Comparison of ENCODE assay signal across 1 cellular context in the genomic region with DNA sequence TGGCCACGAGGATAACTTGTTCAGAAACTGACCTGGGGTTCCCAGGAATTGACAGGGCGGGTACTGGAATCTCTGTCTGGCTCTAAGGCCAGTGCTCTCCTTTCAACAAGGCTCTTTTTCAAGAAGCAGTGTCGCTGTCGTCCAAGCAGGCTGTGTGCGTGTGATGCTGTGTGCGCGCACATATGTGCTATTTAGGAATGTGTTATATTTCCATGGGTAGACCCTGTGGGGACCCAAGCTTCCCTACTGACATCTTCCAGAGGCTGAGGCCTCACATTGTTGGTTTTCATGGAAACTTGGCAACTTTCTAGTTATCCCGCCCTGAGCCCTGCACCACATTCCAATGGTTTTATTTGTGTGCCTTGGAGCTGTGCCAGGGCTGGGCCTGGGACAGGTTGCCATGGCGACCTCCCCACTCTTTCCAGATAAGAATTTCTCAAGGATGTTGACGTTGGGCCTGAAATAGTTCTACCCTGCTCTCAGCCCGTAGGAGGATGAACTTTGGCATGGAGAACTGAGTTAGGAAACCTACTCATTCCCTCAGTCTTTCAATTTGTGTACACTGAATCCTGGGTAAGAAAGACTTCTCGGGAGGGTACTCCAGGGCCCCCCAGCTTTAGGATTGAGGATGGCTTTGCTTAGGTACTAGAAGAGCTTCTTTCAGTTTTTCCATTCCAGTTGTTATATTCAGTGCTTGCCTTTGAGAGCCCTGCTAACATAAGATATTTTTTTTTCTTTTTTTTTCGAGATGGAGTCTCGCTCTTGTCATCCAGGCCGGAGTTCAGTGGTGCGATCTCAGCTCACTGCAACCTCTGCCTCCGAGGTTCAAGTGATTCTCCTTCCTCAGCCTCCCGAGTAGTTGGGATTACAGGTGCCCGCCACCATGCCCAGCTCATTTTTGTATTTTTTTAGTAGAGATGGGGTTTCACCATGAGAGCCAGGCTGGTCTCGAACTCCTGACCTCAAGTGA.
A peak's percentile ranks its signal among the peaks of the same experiment; 100 is the strongest.
TF ChIP-seq lines count a peak whose summit lies in the region.

No MANE protein-coding gene starts in this region.

TF ChIP-seq in HepG2, 621 proteins besides CTCF, POLR2A, EP300 and RAD21 (continued from another document and continues in another):
- TF ChIP-seq, protein P1, sequence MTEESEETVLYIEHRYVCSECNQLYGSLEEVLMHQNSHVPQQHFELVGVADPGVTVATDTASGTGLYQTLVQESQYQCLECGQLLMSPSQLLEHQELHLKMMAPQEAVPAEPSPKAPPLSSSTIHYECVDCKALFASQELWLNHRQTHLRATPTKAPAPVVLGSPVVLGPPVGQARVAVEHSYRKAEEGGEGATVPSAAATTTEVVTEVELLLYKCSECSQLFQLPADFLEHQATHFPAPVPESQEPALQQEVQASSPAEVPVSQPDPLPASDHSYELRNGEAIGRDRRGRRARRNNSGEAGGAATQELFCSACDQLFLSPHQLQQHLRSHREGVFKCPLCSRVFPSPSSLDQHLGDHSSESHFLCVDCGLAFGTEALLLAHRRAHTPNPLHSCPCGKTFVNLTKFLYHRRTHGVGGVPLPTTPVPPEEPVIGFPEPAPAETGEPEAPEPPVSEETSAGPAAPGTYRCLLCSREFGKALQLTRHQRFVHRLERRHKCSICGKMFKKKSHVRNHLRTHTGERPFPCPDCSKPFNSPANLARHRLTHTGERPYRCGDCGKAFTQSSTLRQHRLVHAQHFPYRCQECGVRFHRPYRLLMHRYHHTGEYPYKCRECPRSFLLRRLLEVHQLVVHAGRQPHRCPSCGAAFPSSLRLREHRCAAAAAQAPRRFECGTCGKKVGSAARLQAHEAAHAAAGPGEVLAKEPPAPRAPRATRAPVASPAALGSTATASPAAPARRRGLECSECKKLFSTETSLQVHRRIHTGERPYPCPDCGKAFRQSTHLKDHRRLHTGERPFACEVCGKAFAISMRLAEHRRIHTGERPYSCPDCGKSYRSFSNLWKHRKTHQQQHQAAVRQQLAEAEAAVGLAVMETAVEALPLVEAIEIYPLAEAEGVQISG (CRISPR knock-in tag; IDR thresholded peaks at IDR 0.05): peak; percentile 49; the same call in 1 of the 2 replicates
- TF ChIP-seq FOXK2 (IDR thresholded peaks at IDR 0.05) (peak; percentile 42; the same call in 1 of the 2 replicates), SKI (IDR thresholded peaks at IDR 0.05; ENCODE audit: partially characterized antibody) (peak; percentile 41), CREM (IDR thresholded peaks at IDR 0.05) (peak; percentile 72; the same call in 1 of the 2 replicates), CREM (CRISPR knock-in tag; IDR thresholded peaks at IDR 0.05) (no peak), ZNF484 (CRISPR knock-in tag; IDR thresholded peaks at IDR 0.05; ENCODE audit: borderline replicate concordance, low read depth) (no peak), ZNF205 (CRISPR knock-in tag; IDR thresholded peaks at IDR 0.05) (0 out of 2 replicates have a peak, but pooled peaks have one; percentile 59), ZEB1 (IDR thresholded peaks at IDR 0.05; ENCODE audit: insufficient replicate concordance, low read depth) (peak; percentile 84), ZNF446 (CRISPR knock-in tag; IDR thresholded peaks at IDR 0.05) (no peak), TARDBP (CRISPR knock-in tag; IDR thresholded peaks at IDR 0.05) (peak; percentile 73), ZNF83 (CRISPR knock-in tag; IDR thresholded peaks at IDR 0.05; ENCODE audit: borderline replicate concordance) (no peak), ZNF3 (CRISPR knock-in tag; IDR thresholded peaks at IDR 0.05) (no peak), IRF2 (CRISPR knock-in tag; IDR thresholded peaks at IDR 0.05) (peak; percentile 67; the same call in 1 of the 2 replicates), TEAD3 (CRISPR knock-in tag; optimal IDR thresholded peaks at IDR 0.05; ENCODE audit: borderline replicate concordance) (peak; percentile 97), SUZ12 (IDR thresholded peaks at IDR 0.05; ENCODE audit: low read depth, low read length) (no peak), DR1 (CRISPR knock-in tag; IDR thresholded peaks at IDR 0.05) (no peak), HMG20B (CRISPR knock-in tag; conservative IDR thresholded peaks at IDR 0.05) (peak; percentile 62; the same call in 1 of the 2 replicates), GPN1 (CRISPR knock-in tag; IDR thresholded peaks at IDR 0.05; ENCODE audit: borderline replicate concordance) (no peak), RCOR2 (CRISPR knock-in tag; IDR thresholded peaks at IDR 0.05) (peak; percentile 54; the same call in 1 of the 2 replicates), ELF3 (CRISPR knock-in tag; IDR thresholded peaks at IDR 0.05) (peak; percentile 63; the same call in 1 of the 2 replicates), RXRA (CRISPR knock-in tag; IDR thresholded peaks at IDR 0.05) (peak; percentile 85), NFATC3 (CRISPR knock-in tag; IDR thresholded peaks at IDR 0.05) (peak; percentile 48; the same call in 1 of the 2 replicates), HDAC2 (CRISPR knock-in tag; IDR thresholded peaks at IDR 0.05) (peak; percentile 79), ZFP36 (IDR thresholded peaks at IDR 0.05; ENCODE audit: borderline replicate concordance, low read depth, low read length, partially characterized antibody) (no peak), ZBTB20 (CRISPR knock-in tag; IDR thresholded peaks at IDR 0.05; ENCODE audit: borderline replicate concordance, low read depth) (0 out of 2 replicates have a peak, but pooled peaks have one; percentile 35)
- TF ChIP-seq, protein P2, sequence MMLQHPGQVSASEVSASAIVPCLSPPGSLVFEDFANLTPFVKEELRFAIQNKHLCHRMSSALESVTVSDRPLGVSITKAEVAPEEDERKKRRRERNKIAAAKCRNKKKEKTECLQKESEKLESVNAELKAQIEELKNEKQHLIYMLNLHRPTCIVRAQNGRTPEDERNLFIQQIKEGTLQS (CRISPR knock-in tag; IDR thresholded peaks at IDR 0.05): peak; percentile 37; the same call in 1 of the 2 replicates
- TF ChIP-seq, protein P3, sequence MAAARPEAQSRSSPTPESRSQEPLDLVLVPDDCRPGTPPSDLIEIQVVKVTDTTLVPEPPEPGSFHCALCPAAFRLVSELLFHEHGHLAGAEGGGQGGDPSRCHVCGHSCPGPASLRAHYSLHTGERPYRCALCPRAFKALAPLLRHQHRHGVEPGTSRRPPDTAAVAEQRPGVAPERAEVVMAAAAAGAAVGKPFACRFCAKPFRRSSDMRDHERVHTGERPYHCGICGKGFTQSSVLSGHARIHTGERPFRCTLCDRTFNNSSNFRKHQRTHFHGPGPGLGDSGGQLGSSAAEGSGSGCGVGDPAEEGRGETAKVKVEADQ (CRISPR knock-in tag; IDR thresholded peaks at IDR 0.05; ENCODE audit: borderline replicate concordance): peak; percentile 43; the same call in 1 of the 2 replicates
- TF ChIP-seq, protein P4, sequence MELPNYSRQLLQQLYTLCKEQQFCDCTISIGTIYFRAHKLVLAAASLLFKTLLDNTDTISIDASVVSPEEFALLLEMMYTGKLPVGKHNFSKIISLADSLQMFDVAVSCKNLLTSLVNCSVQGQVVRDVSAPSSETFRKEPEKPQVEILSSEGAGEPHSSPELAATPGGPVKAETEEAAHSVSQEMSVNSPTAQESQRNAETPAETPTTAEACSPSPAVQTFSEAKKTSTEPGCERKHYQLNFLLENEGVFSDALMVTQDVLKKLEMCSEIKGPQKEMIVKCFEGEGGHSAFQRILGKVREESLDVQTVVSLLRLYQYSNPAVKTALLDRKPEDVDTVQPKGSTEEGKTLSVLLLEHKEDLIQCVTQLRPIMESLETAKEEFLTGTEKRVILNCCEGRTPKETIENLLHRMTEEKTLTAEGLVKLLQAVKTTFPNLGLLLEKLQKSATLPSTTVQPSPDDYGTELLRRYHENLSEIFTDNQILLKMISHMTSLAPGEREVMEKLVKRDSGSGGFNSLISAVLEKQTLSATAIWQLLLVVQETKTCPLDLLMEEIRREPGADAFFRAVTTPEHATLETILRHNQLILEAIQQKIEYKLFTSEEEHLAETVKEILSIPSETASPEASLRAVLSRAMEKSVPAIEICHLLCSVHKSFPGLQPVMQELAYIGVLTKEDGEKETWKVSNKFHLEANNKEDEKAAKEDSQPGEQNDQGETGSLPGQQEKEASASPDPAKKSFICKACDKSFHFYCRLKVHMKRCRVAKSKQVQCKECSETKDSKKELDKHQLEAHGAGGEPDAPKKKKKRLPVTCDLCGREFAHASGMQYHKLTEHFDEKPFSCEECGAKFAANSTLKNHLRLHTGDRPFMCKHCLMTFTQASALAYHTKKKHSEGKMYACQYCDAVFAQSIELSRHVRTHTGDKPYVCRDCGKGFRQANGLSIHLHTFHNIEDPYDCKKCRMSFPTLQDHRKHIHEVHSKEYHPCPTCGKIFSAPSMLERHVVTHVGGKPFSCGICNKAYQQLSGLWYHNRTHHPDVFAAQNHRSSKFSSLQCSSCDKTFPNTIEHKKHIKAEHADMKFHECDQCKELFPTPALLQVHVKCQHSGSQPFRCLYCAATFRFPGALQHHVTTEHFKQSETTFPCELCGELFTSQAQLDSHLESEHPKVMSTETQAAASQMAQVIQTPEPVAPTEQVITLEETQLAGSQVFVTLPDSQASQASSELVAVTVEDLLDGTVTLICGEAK (IDR thresholded peaks at IDR 0.05): no peak
- TF ChIP-seq, protein P4 (CRISPR knock-in tag; IDR thresholded peaks at IDR 0.05): no peak
- TF ChIP-seq, protein P5, sequence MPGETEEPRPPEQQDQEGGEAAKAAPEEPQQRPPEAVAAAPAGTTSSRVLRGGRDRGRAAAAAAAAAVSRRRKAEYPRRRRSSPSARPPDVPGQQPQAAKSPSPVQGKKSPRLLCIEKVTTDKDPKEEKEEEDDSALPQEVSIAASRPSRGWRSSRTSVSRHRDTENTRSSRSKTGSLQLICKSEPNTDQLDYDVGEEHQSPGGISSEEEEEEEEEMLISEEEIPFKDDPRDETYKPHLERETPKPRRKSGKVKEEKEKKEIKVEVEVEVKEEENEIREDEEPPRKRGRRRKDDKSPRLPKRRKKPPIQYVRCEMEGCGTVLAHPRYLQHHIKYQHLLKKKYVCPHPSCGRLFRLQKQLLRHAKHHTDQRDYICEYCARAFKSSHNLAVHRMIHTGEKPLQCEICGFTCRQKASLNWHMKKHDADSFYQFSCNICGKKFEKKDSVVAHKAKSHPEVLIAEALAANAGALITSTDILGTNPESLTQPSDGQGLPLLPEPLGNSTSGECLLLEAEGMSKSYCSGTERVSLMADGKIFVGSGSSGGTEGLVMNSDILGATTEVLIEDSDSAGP (CRISPR knock-in tag; IDR thresholded peaks at IDR 0.05; ENCODE audit: borderline replicate concordance): peak; percentile 37; the same call in 1 of the 2 replicates
- TF ChIP-seq, protein P6, sequence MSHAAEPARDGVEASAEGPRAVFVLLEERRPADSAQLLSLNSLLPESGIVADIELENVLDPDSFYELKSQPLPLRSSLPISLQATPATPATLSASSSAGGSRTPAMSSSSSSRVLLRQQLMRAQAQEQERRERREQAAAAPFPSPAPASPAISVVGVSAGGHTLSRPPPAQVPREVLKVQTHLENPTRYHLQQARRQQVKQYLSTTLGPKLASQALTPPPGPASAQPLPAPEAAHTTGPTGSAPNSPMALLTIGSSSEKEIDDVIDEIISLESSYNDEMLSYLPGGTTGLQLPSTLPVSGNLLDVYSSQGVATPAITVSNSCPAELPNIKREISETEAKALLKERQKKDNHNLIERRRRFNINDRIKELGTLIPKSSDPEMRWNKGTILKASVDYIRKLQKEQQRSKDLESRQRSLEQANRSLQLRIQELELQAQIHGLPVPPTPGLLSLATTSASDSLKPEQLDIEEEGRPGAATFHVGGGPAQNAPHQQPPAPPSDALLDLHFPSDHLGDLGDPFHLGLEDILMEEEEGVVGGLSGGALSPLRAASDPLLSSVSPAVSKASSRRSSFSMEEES (CRISPR knock-in tag; IDR thresholded peaks at IDR 0.05): no peak
- TF ChIP-seq, protein P7, sequence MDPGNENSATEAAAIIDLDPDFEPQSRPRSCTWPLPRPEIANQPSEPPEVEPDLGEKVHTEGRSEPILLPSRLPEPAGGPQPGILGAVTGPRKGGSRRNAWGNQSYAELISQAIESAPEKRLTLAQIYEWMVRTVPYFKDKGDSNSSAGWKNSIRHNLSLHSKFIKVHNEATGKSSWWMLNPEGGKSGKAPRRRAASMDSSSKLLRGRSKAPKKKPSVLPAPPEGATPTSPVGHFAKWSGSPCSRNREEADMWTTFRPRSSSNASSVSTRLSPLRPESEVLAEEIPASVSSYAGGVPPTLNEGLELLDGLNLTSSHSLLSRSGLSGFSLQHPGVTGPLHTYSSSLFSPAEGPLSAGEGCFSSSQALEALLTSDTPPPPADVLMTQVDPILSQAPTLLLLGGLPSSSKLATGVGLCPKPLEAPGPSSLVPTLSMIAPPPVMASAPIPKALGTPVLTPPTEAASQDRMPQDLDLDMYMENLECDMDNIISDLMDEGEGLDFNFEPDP (CRISPR knock-in tag; conservative IDR thresholded peaks at IDR 0.05): no peak
- TF ChIP-seq, protein P8, sequence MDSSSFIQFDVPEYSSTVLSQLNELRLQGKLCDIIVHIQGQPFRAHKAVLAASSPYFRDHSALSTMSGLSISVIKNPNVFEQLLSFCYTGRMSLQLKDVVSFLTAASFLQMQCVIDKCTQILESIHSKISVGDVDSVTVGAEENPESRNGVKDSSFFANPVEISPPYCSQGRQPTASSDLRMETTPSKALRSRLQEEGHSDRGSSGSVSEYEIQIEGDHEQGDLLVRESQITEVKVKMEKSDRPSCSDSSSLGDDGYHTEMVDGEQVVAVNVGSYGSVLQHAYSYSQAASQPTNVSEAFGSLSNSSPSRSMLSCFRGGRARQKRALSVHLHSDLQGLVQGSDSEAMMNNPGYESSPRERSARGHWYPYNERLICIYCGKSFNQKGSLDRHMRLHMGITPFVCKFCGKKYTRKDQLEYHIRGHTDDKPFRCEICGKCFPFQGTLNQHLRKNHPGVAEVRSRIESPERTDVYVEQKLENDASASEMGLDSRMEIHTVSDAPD (CRISPR knock-in tag; IDR thresholded peaks at IDR 0.05): peak; percentile 80; the same call in 1 of the 2 replicates
